8 cellular contexts compared by ENCODE assay signal in the genomic region with DNA sequence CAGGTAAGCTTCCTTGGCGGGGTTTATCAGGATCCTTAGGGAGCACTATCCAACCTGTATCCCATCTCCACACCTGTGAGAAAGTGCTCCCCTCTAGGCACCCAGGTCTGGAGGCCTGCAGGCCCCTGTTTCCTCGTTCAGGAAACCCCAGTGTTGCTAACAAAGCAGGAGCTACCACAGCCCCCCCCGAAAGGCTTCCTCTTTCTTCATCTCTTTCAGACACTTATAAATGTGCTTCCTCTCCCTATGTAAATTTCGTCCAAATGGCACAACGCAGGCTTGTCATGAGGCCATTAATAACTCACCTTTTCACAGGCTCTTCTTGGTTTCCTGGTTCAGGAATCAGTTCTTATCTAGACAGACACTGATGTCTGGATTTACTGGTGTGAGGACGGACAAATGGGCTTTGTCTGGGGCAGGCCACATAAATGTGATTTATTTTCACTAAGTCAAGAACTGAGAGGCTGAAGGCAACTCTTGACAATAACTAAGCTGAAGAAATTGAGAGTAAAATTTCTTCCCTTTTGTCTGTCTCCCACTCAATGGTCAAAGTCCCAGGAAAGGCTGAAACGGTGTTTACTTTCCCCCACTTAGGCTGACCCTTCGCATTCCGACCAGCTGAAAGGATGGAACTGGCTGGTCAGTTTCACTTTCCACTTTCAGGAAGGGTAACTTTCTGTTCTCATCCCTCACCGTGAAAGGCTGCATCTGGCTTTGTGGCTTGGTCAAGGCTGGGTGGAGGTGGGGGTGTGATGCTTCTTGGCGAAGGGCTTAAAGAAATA. TPM values are rescaled to one million over a fixed set of nuclear protein-coding genes. Genes with fewer than 3 reads are reported as not detected.
DNase-seq lines count a peak whose midpoint lies in the region; ATAC-seq and TF ChIP-seq lines count a peak whose summit lies in the region.

No MANE protein-coding gene starts in this region.

- no peak overlapping the region for H3K9ac ChIP-seq in SK-N-SH

- intact Hi-C loops in OCI-LY7 (cut with micrococcal nuclease; ENCODE audit: unreplicated experiment) = loop anchor here (1.0 to 10.0 kb wide), 3 partner anchors 26 to 399 kb away; a partner anchor contains a TSS

- H3K9me3 ChIP-seq in OCI-LY7 (ENCODE audit: low read length) = no peaks in the 10 kb centered on the region
- no peaks in the 10 kb centered on the region for H3K9me3 ChIP-seq in SK-N-SH

- peak overlapping the region; percentile 97 for H3K27ac Mint-ChIP-seq in progenitor cell of endocrine pancreas

- no peaks in the 10 kb centered on the region for H3F3A ChIP-seq in SK-N-SH (replicated peaks; ENCODE audit: insufficient read depth)

- H3K4me1 ChIP-seq in OCI-LY7 (ENCODE audit: insufficient read depth, low read length, poor library complexity, severe bottlenecking) (peaks cover 88% of the 10 kb centered on the region), SK-N-SH (ENCODE audit: control insufficient read depth in 1 of 2, insufficient read depth in 2 of 2, low read depth in 1 of 2, low read length in 1 of 2) (peaks cover 0 to 6% of the 10 kb centered on the region in 2 experiments; a peak in 1 of 4 replicates)

- TF ChIP-seq EP300 in SK-N-SH (IDR thresholded peaks at IDR 0.05; ENCODE audit: borderline replicate concordance in 1 of 2, low read depth in 1 of 2, low read length in 1 of 2) = no peak

- H3K79me2 ChIP-seq in OCI-LY7 (ENCODE audit: insufficient read depth, low read depth, low read length) (peaks cover 100% of the 10 kb centered on the region), SK-N-SH (ENCODE audit: insufficient read depth) (no peaks in the 10 kb centered on the region)

- H3K27me3 Mint-ChIP-seq in progenitor cell of endocrine pancreas = no peaks in the 10 kb centered on the region

- no peaks in the 10 kb centered on the region for H3K9me3 Mint-ChIP-seq in progenitor cell of endocrine pancreas (ENCODE audit: low read depth)

- H3K27ac ChIP-seq in OCI-LY7 (ENCODE audit: low read depth, low read length, poor library complexity, severe bottlenecking) = peak overlapping the region; percentile 96
- H3K27ac ChIP-seq in SK-N-SH (ENCODE audit: low read depth in 2 of 2, low read length in 1 of 2) = no peak overlapping the region

- BruUV-seq in OCI-LY7 (replicated peaks; lab: Mats Ljungman, UMichigan) = no TSS peak

- ATAC-seq in HG02623 (IDR thresholded peaks at IDR 0.05; ENCODE audit: unreplicated experiment) = peak; percentile 58

- no peak overlapping the region for H2AFZ ChIP-seq in OCI-LY7 (ENCODE audit: low read length)
- no peak overlapping the region for H2AFZ ChIP-seq in SK-N-SH (ENCODE audit: low read depth)

- H3K4me1 Mint-ChIP-seq in progenitor cell of endocrine pancreas (ENCODE audit: low read depth) = peaks cover 75% of the 10 kb centered on the region

- H3K4me3 ChIP-seq in OCI-LY7 (ENCODE audit: low read depth, low read length, poor library complexity, severe bottlenecking) (peak overlapping the region; percentile 62), SK-N-SH (ENCODE audit: low read depth in 2 of 2, low read length in 1 of 2) (no peak overlapping the region)

- H3K4me2 ChIP-seq in OCI-LY7 (ENCODE audit: low read length) (peak overlapping the region; percentile 89), SK-N-SH (no peak overlapping the region)

- H4K20me1 ChIP-seq in OCI-LY7 (ENCODE audit: insufficient read depth, low read length) = peaks cover 38% of the 10 kb centered on the region
- no peaks in the 10 kb centered on the region for H4K20me1 ChIP-seq in SK-N-SH (ENCODE audit: insufficient read depth)

- no peak for TF ChIP-seq RAD21 in SK-N-SH (IDR thresholded peaks at IDR 0.05; ENCODE audit: low read length)

- H3K27me3 ChIP-seq in SK-N-SH (ENCODE audit: insufficient read depth) = no peaks in the 10 kb centered on the region

- H3K36me3 Mint-ChIP-seq in progenitor cell of endocrine pancreas (ENCODE audit: insufficient read depth) = no peaks in the 10 kb centered on the region

- peaks cover 60% of the 10 kb centered on the region for H3K36me3 ChIP-seq in OCI-LY7 (ENCODE audit: insufficient read depth, low read length)
- no peaks in the 10 kb centered on the region for H3K36me3 ChIP-seq in SK-N-SH (replicated peaks in 1 of 2; ENCODE audit: control insufficient read depth in 1 of 2, insufficient read depth in 2 of 2, low read length in 1 of 2)

- peak overlapping the region; percentile 67 for H3K4me3 Mint-ChIP-seq in progenitor cell of endocrine pancreas (ENCODE audit: low read depth)

- 62% methylated on average over 11 of the region's 11 CpGs for WGBS in SK-N-SH (ENCODE audit: low lambda C conversion rate)

- POLR2A ChIA-PET in OCI-LY7 (lab: Charles Lee) = interaction anchor here (0.7 to 3.8 kb wide), 12 partner anchors 9 to 191 kb away, joined by 3 to 28 read pairs (median 6); no protein-coding TSS in a partner anchor
- POLR2A ChIA-PET in SK-N-SH (lab: Yijun Ruan, JAX) = no interaction called here

- CTCF ChIA-PET in OCI-LY7 (lab: Charles Lee; ENCODE audit: unreplicated experiment) = interaction anchor here (1.0 to 1.6 kb wide), 2 partner anchors 24 to 45 kb away, joined by 3 read pairs; no protein-coding TSS in a partner anchor
- CTCF ChIA-PET in SK-N-SH (lab: Yijun Ruan, JAX) = interaction anchor here (3.2 kb wide), 1 partner anchor 33 kb away, joined by 11 read pairs; no protein-coding TSS in a partner anchor

- DNase-seq in ELR (ENCODE audit: low read depth) (peak; percentile 41), OCI-LY7 (ENCODE audit: low spot score) (peak; percentile 87), germinal center (ENCODE audit: low spot score) (peak; percentile 80), progenitor cell of endocrine pancreas (ENCODE audit: low spot score, unreplicated experiment) (no peak), T-helper 9 cell (no peak), SK-N-SH (no peak)
- DNase-seq in activated CD8-positive, alpha-beta memory T cell treated with anti-CD3 and anti-CD28 coated beads for 24 hours = no peak

- H3K9me2 ChIP-seq in OCI-LY7 (ENCODE audit: insufficient read depth, low read length) = no peaks in the 10 kb centered on the region
- no peaks in the 10 kb centered on the region for H3K9me2 ChIP-seq in SK-N-SH

- TF ChIP-seq CTCF in OCI-LY7 (conservative IDR thresholded peaks at IDR 0.05; ENCODE audit: low read length) = no peak
- no peak for TF ChIP-seq CTCF in progenitor cell of endocrine pancreas (IDR thresholded peaks at IDR 0.05; ENCODE audit: unreplicated experiment)
- no peak for TF ChIP-seq CTCF in SK-N-SH (IDR thresholded peaks at IDR 0.05)

TF ChIP-seq in SK-N-SH, 30 proteins besides CTCF, POLR2A, EP300 and RAD21:
- no peak for TF ChIP-seq NRF1 (IDR thresholded peaks at IDR 0.05; ENCODE audit: low read depth, low read length)
- TF ChIP-seq YY1 (IDR thresholded peaks at IDR 0.05; ENCODE audit: low read depth) = no peak
- TF ChIP-seq, protein P1, sequence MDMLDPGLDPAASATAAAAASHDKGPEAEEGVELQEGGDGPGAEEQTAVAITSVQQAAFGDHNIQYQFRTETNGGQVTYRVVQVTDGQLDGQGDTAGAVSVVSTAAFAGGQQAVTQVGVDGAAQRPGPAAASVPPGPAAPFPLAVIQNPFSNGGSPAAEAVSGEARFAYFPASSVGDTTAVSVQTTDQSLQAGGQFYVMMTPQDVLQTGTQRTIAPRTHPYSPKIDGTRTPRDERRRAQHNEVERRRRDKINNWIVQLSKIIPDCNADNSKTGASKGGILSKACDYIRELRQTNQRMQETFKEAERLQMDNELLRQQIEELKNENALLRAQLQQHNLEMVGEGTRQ (IDR thresholded peaks at IDR 0.05; ENCODE audit: borderline replicate concordance, low read depth, low read length) = no peak
- TF ChIP-seq, protein P2, sequence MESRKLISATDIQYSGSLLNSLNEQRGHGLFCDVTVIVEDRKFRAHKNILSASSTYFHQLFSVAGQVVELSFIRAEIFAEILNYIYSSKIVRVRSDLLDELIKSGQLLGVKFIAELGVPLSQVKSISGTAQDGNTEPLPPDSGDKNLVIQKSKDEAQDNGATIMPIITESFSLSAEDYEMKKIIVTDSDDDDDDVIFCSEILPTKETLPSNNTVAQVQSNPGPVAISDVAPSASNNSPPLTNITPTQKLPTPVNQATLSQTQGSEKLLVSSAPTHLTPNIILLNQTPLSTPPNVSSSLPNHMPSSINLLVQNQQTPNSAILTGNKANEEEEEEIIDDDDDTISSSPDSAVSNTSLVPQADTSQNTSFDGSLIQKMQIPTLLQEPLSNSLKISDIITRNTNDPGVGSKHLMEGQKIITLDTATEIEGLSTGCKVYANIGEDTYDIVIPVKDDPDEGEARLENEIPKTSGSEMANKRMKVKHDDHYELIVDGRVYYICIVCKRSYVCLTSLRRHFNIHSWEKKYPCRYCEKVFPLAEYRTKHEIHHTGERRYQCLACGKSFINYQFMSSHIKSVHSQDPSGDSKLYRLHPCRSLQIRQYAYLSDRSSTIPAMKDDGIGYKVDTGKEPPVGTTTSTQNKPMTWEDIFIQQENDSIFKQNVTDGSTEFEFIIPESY (IDR thresholded peaks at IDR 0.05; ENCODE audit: borderline replicate concordance, low read depth) = no peak
- TF ChIP-seq ELF1 (IDR thresholded peaks at IDR 0.05) = no peak
- TF ChIP-seq MXI1 (IDR thresholded peaks at IDR 0.05; ENCODE audit: low read depth, low read length) = no peak

RNA-seq across cellular contexts. Expression of a gene that starts 46.8 kb away (rescaled TPM):
- total RNA-seq in OCI-LY7 (2014; rRNA removed; shearing (Covaris generic)) = 132 and 152 TPM in 2 replicates
- total RNA-seq in OCI-LY7 (2022) (111 and 140 TPM in 2 replicates), progenitor cell of endocrine pancreas (40.0 TPM in 2 replicates)
- 0.07 and 0.08 TPM in 2 replicates for polyA plus RNA-seq in SK-N-SH (2012; rRNA removed)
- polyA plus RNA-seq in SK-N-SH (2012; cell fraction: cytosol; rRNA removed) = 0.06 and 0.17 TPM in 2 replicates
- 0.02 TPM in 2 replicates for polyA plus RNA-seq in SK-N-SH (2012; cell fraction: nucleus; rRNA removed)

Comparison
In these comparisons a context has a peak if more than half of its experiments do, and no peak if none do; other contexts are left out.
1. DNase-seq: peak in ELR (single experiment), OCI-LY7 (single experiment) and germinal center (single experiment); none in progenitor cell of endocrine pancreas (single experiment), T-helper 9 cell (single experiment), activated CD8-positive, alpha-beta memory T cell treated with anti-CD3 and anti-CD28 coated beads for 24 hours (single experiment) and SK-N-SH (single experiment).